Comparison of ENCODE assay signal across 18 cellular contexts in genomic region chr3:65604863-65605526, GRCh38.
DNase-seq lines count a peak whose midpoint lies in the region; TF ChIP-seq lines count a peak whose summit lies in the region.
"Had no signal": no experiment of that assay in that cellular context is flagged by ENCODE, and none has a peak within 500 bp of the region (broad histone marks: within the 10 kb centered on the region; RNA-seq: fewer than 3 reads in every experiment).

No MANE protein-coding gene starts in this region.

- H3K27me3 ChIP-seq in BE2C, result no peaks in the 10 kb centered on the region
- H3K27me3 ChIP-seq: adrenal gland, colonic mucosa, stomach, uterus had no signal

- no peaks in the 10 kb centered on the region for H3K9me3 ChIP-seq in BE2C
- H3K9me3 ChIP-seq in OCI-LY7 (ENCODE audit: low read length), result no peaks in the 10 kb centered on the region
- H3K9me3 ChIP-seq: adrenal gland, Caco-2, colonic mucosa, stomach, uterus had no signal

- no peaks in the 10 kb centered on the region for H3K36me3 ChIP-seq in BE2C
- H3K36me3 ChIP-seq in OCI-LY7 (ENCODE audit: insufficient read depth, low read length), result no peaks in the 10 kb centered on the region
- H3K36me3 ChIP-seq: adrenal gland, colonic mucosa, stomach, uterus had no signal

- TF ChIP-seq CTCF in HFFc6 (IDR thresholded peaks at IDR 0.05), result no peak
- TF ChIP-seq CTCF in fibroblast of villous mesenchyme (IDR thresholded peaks at IDR 0.05; ENCODE audit: insufficient read depth, low read depth, low read length), result no peak
- TF ChIP-seq CTCF in BE2C (IDR thresholded peaks at IDR 0.05; ENCODE audit: low read depth, low read length), result no peak
- no peak for TF ChIP-seq CTCF in OCI-LY7 (conservative IDR thresholded peaks at IDR 0.05; ENCODE audit: low read length)

- POLR2A ChIA-PET in OCI-LY7 (lab: Charles Lee), result interaction anchor here (0.6 kb wide), 1 partner anchor 1036 kb away, joined by 3 read pairs; no protein-coding TSS in a partner anchor

- DNase-seq in AG08395 (ENCODE audit: low spot score) (peak; percentile 72), HFFc6 (peak; percentile 66), astrocyte of the hippocampus (ENCODE audit: low read depth, low spot score) (peak; percentile 65), fibroblast of villous mesenchyme (ENCODE audit: low read depth) (peak; percentile 59), BE2C (no peak), OCI-LY7 (ENCODE audit: low spot score) (no peak), NCI-H2196 treated with DMSO at 0.1 percent for 48 hours (lab: John Stamatoyannopoulos, UW; ENCODE audit: unreplicated experiment) (no peak), retina (no peak)
- DNase-seq: adrenal gland; Caco-2; colonic mucosa; erythroblast; GDM1; naive B cell; NCI-H510A; stimulated activated CD4-positive, alpha-beta T cell treated with anti-CD3 and anti-CD28 coated beads, Interleukin-15, amount 100 ng/mL, for 24 hours; stomach; uterus had no signal

- no peaks in the 10 kb centered on the region for H3K79me2 ChIP-seq in OCI-LY7 (ENCODE audit: insufficient read depth, low read depth, low read length)

- H3K27ac Mint-ChIP-seq in HFFc6, result 0 out of 2 replicates have a peak overlapping the region, but pooled peaks have one; percentile 15
- H3K27ac Mint-ChIP-seq: naive B cell had no signal

- no peaks in the 10 kb centered on the region for H3K9me2 ChIP-seq in OCI-LY7 (ENCODE audit: insufficient read depth, low read length)

- intact Hi-C loops in OCI-LY7 (cut with micrococcal nuclease; ENCODE audit: unreplicated experiment), result no loop called here

- H2AFZ ChIP-seq in OCI-LY7 (ENCODE audit: low read length), result no peak overlapping the region

- no peak overlapping the region for H3K4me2 ChIP-seq in OCI-LY7 (ENCODE audit: low read length)

- no peaks in the 10 kb centered on the region for H4K20me1 ChIP-seq in OCI-LY7 (ENCODE audit: insufficient read depth, low read length)

- H3K4me3 ChIP-seq in fibroblast of villous mesenchyme (ENCODE audit: low read depth, low read length) (no peak overlapping the region), BE2C (ENCODE audit: low read depth, low read length) (no peak overlapping the region), OCI-LY7 (ENCODE audit: low read depth, low read length, poor library complexity, severe bottlenecking) (no peak overlapping the region)
- H3K4me3 ChIP-seq: adrenal gland, colonic mucosa, stomach, uterus had no signal

- H3K4me1 ChIP-seq in BE2C (no peaks in the 10 kb centered on the region), OCI-LY7 (ENCODE audit: insufficient read depth, low read length, poor library complexity, severe bottlenecking) (no peaks in the 10 kb centered on the region)
- H3K4me1 ChIP-seq: colonic mucosa, uterus had no signal

- no peak overlapping the region for H3K27ac ChIP-seq in OCI-LY7 (ENCODE audit: low read depth, low read length, poor library complexity, severe bottlenecking)
- H3K27ac ChIP-seq: adrenal gland, colonic mucosa, stomach had no signal

- H3K9me3 Mint-ChIP-seq in HFFc6, result no peaks in the 10 kb centered on the region

- H3K4me3 Mint-ChIP-seq in HFFc6, result no peak overlapping the region
- H3K4me3 Mint-ChIP-seq: naive B cell had no signal

- H3K36me3 Mint-ChIP-seq in HFFc6 (ENCODE audit: low read depth), result peaks cover 6% of the 10 kb centered on the region; the same call in 1 of the 2 replicates
- H3K36me3 Mint-ChIP-seq: naive B cell had no signal

- H3K4me1 Mint-ChIP-seq in HFFc6 (ENCODE audit: low read depth), result peaks cover 41% of the 10 kb centered on the region
- H3K4me1 Mint-ChIP-seq: naive B cell had no signal

- no TSS peak for BruUV-seq in OCI-LY7 (replicated peaks; lab: Mats Ljungman, UMichigan)

- CTCF ChIA-PET in OCI-LY7 (lab: Charles Lee; ENCODE audit: unreplicated experiment), result no interaction called here

- H3K27me3 Mint-ChIP-seq in HFFc6 (ENCODE audit: insufficient read depth), result peaks cover 2% of the 10 kb centered on the region; the same call in 1 of the 2 replicates

Comparison
In these comparisons a context has a peak if more than half of its experiments do, and no peak if none do; other contexts are left out.
1. DNase-seq: peak in AG08395 (single experiment), HFFc6 (single experiment), astrocyte of the hippocampus (single experiment) and fibroblast of villous mesenchyme (single experiment); none in BE2C (single experiment), OCI-LY7 (single experiment), NCI-H2196 treated with DMSO at 0.1 percent for 48 hours (single experiment) and retina (single experiment).